In the genomic region with DNA sequence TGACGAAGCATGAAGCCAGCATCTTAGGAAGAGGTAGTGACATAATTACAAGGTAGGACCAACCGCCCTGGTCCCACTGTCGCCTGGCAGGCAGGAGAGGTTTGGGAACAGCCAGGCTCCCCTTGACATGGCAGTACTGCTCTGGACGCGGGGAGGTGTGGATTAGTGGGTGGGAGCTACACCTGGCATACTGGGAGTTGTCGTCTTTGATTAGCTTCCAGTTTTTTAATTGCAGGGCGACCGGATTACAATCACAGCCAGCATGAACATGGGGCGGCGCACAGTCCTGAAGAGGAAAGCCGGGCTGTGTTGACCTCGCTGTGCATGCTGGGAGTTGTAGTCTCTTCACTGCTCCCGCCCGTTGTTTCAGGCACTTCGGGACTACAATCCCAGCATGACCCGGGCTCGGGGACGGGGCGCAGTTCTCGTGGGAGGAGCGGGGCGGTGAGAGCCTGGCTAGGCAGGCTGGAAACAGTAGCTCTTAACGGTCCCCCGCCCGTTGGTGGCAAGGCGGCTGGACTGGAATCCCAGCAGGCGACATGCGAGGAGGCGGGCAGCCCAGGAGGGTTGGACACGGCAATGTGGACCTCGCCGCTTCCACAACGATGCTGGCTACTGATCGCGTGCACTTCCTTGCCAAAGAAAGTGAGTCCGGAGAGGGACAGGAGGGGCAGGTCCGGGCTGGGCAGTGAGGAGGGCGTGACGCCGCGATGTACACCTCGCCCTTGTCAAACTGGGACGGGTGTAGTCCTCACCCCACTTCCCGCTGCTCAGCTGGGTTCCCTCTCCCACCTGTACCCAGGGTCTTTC, we compare ENCODE assay signal across 8 cellular contexts.
DNase-seq lines count a peak whose midpoint lies in the region; TF ChIP-seq lines count a peak whose summit lies in the region.

No MANE protein-coding gene starts in this region.

- H3K4me3 Mint-ChIP-seq in MCF 10A (ENCODE audit: unreplicated experiment), result no peak overlapping the region

- TF ChIP-seq CTCF in MCF 10A (IDR thresholded peaks at IDR 0.05; ENCODE audit: unreplicated experiment), result no peak
- no peak for TF ChIP-seq CTCF in neutrophil (IDR thresholded peaks at IDR 0.05)

- no peak overlapping the region for H3K27ac Mint-ChIP-seq in MCF 10A (ENCODE audit: low read depth, unreplicated experiment)

- intact Hi-C loops in MCF 10A (cut with micrococcal nuclease), result no loop called here

- H3K27ac ChIP-seq in duodenal mucosa (ENCODE audit: low read depth, low read length) (peak overlapping the region; percentile 30), neutrophil (no peak overlapping the region)

- no peaks in the 10 kb centered on the region for H3K4me1 Mint-ChIP-seq in MCF 10A (ENCODE audit: insufficient read depth, unreplicated experiment)

- POLR2A ChIA-PET in MCF 10A (lab: Yijun Ruan, JAX), result no interaction called here

- in situ Hi-C loops in T47D (cut with HindIII; ENCODE audit: low pct_unique_long_range_greater_than_20kb, low sequenced_read_pairs), result no loop called here

- no peaks in the 10 kb centered on the region for H3K27me3 Mint-ChIP-seq in MCF 10A (ENCODE audit: insufficient read depth, unreplicated experiment)

- H3K36me3 ChIP-seq in duodenal mucosa (ENCODE audit: control insufficient read depth in 1 of 2, insufficient read depth in 2 of 2, low read length in 2 of 2) (no peaks in the 10 kb centered on the region), neutrophil (no peaks in the 10 kb centered on the region)

- CTCF ChIA-PET in MCF 10A (lab: Yijun Ruan, JAX), result no interaction called here

- H3K9me3 Mint-ChIP-seq in MCF 10A (ENCODE audit: unreplicated experiment), result peaks cover 9% of the 10 kb centered on the region

- DNase-seq in T47D (ENCODE audit: low read depth in 1 of 2, low spot score in 1 of 2) (peak; percentile 91 to 100), MCF 10A (ENCODE audit: unreplicated experiment) (no peak), stromal cell of bone marrow (ENCODE audit: low read depth) (peak; percentile 42), HT-29 (ENCODE audit: low spot score) (no peak), NCI-H187 treated with DMSO at 0.1 percent for 48 hours (lab: John Stamatoyannopoulos, UW) (no peak)
- DNase-seq in activated CD4-positive, alpha-beta T cell treated with anti-CD3 and anti-CD28 coated beads, Interleukin-2, amount 50 U/mL, for 24 hours (ENCODE audit: low read depth in 1 of 2, low spot score in 1 of 2), result peak; percentile 70 to 87

- H3K4me3 ChIP-seq in duodenal mucosa (ENCODE audit: low read depth in 1 of 2, low read length in 2 of 2) (peak overlapping the region; percentile 67 to 92), neutrophil (ENCODE audit: low read depth in 1 of 2, low read length in 1 of 2) (peak overlapping the region; percentile 24 to 70)

- no TSS peak for BruUV-seq in MCF 10A (replicated peaks; lab: Mats Ljungman, UMichigan)

- H3K27me3 ChIP-seq in duodenal mucosa (ENCODE audit: control insufficient read depth in 1 of 2, insufficient read depth in 2 of 2, low read length in 2 of 2) (no peaks in the 10 kb centered on the region), neutrophil (peaks cover 4% of the 10 kb centered on the region)

- no peaks in the 10 kb centered on the region for H3K36me3 Mint-ChIP-seq in MCF 10A (ENCODE audit: insufficient read depth, unreplicated experiment)

- H3K9me3 ChIP-seq in duodenal mucosa (ENCODE audit: control insufficient read depth in 1 of 2, low read length in 2 of 2) (peaks cover 14 to 16% of the 10 kb centered on the region in 2 donors), neutrophil (no peaks in the 10 kb centered on the region)

- H3K9ac ChIP-seq in duodenal mucosa (ENCODE audit: low read depth in 1 of 2, low read length in 2 of 2), result peak overlapping the region in 1 of 2 donors; percentile 43

- H3K4me1 ChIP-seq in duodenal mucosa (ENCODE audit: control insufficient read depth in 1 of 2, insufficient read depth in 2 of 2, low read length in 2 of 2) (peaks cover 0 to 6% of the 10 kb centered on the region in 2 donors), neutrophil (ENCODE audit: control insufficient read depth in 1 of 2, insufficient read depth in 1 of 2, low read depth in 1 of 2, low read length in 1 of 2) (peaks cover 0 to 15% of the 10 kb centered on the region in 2 experiments)

Comparison
In these comparisons a context has a peak if more than half of its experiments do, and no peak if none do; other contexts are left out.
1. DNase-seq: peak in T47D (2 of 2), activated CD4-positive, alpha-beta T cell treated with anti-CD3 and anti-CD28 coated beads, Interleukin-2, amount 50 U/mL, for 24 hours (2 of 2) and stromal cell of bone marrow (single experiment); none in MCF 10A (single experiment), HT-29 (single experiment) and NCI-H187 treated with DMSO at 0.1 percent for 48 hours (single experiment).